2 cellular contexts compared by ENCODE assay signal in the genomic region with DNA sequence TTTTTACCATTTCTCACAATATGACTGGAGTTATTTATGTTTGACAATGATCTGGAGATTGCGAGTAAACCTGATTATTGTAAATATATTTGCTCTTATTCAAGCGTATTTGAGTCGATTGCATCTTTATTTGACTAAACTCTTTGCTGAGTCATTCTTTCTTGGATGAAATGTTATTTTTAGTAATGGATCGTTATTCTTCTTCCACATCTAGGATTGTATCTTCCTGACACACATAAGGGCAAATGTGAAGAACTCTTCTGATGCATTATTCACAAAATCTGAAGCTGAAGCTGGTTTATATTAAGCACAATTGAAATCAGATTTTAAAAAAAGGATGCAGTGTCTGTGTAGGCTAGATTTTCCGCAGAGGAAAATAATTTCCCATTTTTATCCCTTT.
TF ChIP-seq lines count a peak whose summit lies in the region.

No MANE protein-coding gene starts in this region.

TF ChIP-seq in IMR-90, 13 proteins besides CTCF, POLR2A, EP300 and RAD21:
- TF ChIP-seq USF2 (IDR thresholded peaks at IDR 0.05; ENCODE audit: low read depth, low read length): no peak
- TF ChIP-seq RCOR1 (IDR thresholded peaks at IDR 0.05; ENCODE audit: insufficient replicate concordance, low read length): no peak
- no peak for TF ChIP-seq MAZ (IDR thresholded peaks at IDR 0.05; ENCODE audit: borderline replicate concordance, low read depth, low read length)
- no peak for TF ChIP-seq MAFK (IDR thresholded peaks at IDR 0.05; ENCODE audit: low read depth, low read length)
- no peak for TF ChIP-seq BHLHE40 (IDR thresholded peaks at IDR 0.05; ENCODE audit: low read depth, low read length)
- peak; percentile 61 for TF ChIP-seq NFE2L2 (IDR thresholded peaks at IDR 0.05; ENCODE audit: low read depth, low read length)

TF ChIP-seq in K562, 482 proteins besides CTCF, POLR2A, EP300 and RAD21:
- no peak for TF ChIP-seq ZNF75A (CRISPR knock-in tag; IDR thresholded peaks at IDR 0.05)
- TF ChIP-seq ERF (CRISPR knock-in tag; IDR thresholded peaks at IDR 0.05): no peak
- TF ChIP-seq ILF3 (IDR thresholded peaks at IDR 0.05; ENCODE audit: borderline replicate concordance): no peak
- no peak for TF ChIP-seq MAZ (CRISPR knock-in tag; conservative IDR thresholded peaks at IDR 0.05 in 1 of 2, IDR thresholded peaks at IDR 0.05 in 1 of 2)
- peak; percentile 77 for TF ChIP-seq C11orf30 (IDR thresholded peaks at IDR 0.05; ENCODE audit: low read depth)
- TF ChIP-seq HSF4 (CRISPR knock-in tag; IDR thresholded peaks at IDR 0.05; ENCODE audit: borderline replicate concordance): no peak
- peak; percentile 75 for TF ChIP-seq NFE2 (IDR thresholded peaks at IDR 0.05; ENCODE audit: low read depth)
- no peak for TF ChIP-seq BCL6 (CRISPR knock-in tag; IDR thresholded peaks at IDR 0.05)
- TF ChIP-seq ZNF316 (IDR thresholded peaks at IDR 0.05): peak; percentile 76
- no peak for TF ChIP-seq CBFA2T2 (conservative IDR thresholded peaks at IDR 0.05)
- TF ChIP-seq, protein P1, sequence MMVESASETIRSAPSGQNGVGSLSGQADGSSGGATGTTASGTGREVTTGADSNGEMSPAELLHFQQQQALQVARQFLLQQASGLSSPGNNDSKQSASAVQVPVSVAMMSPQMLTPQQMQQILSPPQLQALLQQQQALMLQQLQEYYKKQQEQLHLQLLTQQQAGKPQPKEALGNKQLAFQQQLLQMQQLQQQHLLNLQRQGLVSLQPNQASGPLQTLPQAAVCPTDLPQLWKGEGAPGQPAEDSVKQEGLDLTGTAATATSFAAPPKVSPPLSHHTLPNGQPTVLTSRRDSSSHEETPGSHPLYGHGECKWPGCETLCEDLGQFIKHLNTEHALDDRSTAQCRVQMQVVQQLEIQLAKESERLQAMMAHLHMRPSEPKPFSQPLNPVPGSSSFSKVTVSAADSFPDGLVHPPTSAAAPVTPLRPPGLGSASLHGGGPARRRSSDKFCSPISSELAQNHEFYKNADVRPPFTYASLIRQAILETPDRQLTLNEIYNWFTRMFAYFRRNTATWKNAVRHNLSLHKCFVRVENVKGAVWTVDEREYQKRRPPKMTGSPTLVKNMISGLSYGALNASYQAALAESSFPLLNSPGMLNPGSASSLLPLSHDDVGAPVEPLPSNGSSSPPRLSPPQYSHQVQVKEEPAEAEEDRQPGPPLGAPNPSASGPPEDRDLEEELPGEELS (CRISPR knock-in tag; IDR thresholded peaks at IDR 0.05; ENCODE audit: borderline replicate concordance): no peak
- no peak for TF ChIP-seq TEAD1 (CRISPR knock-in tag; IDR thresholded peaks at IDR 0.05)
- TF ChIP-seq NFE2L1 (tag; IDR thresholded peaks at IDR 0.05; ENCODE audit: borderline replicate concordance, low read depth): peak; percentile 20; the same call in 1 of the 2 replicates
- TF ChIP-seq MAFF (IDR thresholded peaks at IDR 0.05; ENCODE audit: low read length): peak; percentile 59; the same call in 1 of the 2 replicates
- TF ChIP-seq, protein P2, sequence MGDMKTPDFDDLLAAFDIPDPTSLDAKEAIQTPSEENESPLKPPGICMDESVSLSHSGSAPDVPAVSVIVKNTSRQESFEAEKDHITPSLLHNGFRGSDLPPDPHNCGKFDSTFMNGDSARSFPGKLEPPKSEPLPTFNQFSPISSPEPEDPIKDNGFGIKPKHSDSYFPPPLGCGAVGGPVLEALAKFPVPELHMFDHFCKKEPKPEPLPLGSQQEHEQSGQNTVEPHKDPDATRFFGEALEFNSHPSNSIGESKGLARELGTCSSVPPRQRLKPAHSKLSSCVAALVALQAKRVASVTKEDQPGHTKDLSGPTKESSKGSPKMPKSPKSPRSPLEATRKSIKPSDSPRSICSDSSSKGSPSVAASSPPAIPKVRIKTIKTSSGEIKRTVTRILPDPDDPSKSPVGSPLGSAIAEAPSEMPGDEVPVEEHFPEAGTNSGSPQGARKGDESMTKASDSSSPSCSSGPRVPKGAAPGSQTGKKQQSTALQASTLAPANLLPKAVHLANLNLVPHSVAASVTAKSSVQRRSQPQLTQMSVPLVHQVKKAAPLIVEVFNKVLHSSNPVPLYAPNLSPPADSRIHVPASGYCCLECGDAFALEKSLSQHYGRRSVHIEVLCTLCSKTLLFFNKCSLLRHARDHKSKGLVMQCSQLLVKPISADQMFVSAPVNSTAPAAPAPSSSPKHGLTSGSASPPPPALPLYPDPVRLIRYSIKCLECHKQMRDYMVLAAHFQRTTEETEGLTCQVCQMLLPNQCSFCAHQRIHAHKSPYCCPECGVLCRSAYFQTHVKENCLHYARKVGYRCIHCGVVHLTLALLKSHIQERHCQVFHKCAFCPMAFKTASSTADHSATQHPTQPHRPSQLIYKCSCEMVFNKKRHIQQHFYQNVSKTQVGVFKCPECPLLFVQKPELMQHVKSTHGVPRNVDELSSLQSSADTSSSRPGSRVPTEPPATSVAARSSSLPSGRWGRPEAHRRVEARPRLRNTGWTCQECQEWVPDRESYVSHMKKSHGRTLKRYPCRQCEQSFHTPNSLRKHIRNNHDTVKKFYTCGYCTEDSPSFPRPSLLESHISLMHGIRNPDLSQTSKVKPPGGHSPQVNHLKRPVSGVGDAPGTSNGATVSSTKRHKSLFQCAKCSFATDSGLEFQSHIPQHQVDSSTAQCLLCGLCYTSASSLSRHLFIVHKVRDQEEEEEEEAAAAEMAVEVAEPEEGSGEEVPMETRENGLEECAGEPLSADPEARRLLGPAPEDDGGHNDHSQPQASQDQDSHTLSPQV (IDR thresholded peaks at IDR 0.05): no peak
- no peak for TF ChIP-seq FOS (IDR thresholded peaks at IDR 0.05; ENCODE audit: extremely low read depth, insufficient read length)
- no peak for TF ChIP-seq CBX1 (IDR thresholded peaks at IDR 0.05; ENCODE audit: low read depth)
- TF ChIP-seq MCM3 (IDR thresholded peaks at IDR 0.05): no peak
- TF ChIP-seq RBM15 (IDR thresholded peaks at IDR 0.05; ENCODE audit: insufficient read depth, low read length): no peak
- TF ChIP-seq, protein P3, sequence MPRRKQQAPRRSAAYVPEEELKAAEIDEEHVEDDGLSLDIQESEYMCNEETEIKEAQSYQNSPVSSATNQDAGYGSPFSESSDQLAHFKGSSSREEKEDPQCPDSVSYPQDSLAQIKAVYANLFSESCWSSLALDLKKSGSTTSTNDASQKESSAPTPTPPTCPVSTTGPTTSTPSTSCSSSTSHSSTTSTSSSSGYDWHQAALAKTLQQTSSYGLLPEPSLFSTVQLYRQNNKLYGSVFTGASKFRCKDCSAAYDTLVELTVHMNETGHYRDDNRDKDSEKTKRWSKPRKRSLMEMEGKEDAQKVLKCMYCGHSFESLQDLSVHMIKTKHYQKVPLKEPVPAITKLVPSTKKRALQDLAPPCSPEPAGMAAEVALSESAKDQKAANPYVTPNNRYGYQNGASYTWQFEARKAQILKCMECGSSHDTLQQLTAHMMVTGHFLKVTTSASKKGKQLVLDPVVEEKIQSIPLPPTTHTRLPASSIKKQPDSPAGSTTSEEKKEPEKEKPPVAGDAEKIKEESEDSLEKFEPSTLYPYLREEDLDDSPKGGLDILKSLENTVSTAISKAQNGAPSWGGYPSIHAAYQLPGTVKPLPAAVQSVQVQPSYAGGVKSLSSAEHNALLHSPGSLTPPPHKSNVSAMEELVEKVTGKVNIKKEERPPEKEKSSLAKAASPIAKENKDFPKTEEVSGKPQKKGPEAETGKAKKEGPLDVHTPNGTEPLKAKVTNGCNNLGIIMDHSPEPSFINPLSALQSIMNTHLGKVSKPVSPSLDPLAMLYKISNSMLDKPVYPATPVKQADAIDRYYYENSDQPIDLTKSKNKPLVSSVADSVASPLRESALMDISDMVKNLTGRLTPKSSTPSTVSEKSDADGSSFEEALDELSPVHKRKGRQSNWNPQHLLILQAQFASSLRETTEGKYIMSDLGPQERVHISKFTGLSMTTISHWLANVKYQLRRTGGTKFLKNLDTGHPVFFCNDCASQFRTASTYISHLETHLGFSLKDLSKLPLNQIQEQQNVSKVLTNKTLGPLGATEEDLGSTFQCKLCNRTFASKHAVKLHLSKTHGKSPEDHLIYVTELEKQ (CRISPR knock-in tag; IDR thresholded peaks at IDR 0.05): no peak
- peak; percentile 88 for TF ChIP-seq MAFG (tag; conservative IDR thresholded peaks at IDR 0.05)
